8 cellular contexts compared by ENCODE assay signal in the genomic region with DNA sequence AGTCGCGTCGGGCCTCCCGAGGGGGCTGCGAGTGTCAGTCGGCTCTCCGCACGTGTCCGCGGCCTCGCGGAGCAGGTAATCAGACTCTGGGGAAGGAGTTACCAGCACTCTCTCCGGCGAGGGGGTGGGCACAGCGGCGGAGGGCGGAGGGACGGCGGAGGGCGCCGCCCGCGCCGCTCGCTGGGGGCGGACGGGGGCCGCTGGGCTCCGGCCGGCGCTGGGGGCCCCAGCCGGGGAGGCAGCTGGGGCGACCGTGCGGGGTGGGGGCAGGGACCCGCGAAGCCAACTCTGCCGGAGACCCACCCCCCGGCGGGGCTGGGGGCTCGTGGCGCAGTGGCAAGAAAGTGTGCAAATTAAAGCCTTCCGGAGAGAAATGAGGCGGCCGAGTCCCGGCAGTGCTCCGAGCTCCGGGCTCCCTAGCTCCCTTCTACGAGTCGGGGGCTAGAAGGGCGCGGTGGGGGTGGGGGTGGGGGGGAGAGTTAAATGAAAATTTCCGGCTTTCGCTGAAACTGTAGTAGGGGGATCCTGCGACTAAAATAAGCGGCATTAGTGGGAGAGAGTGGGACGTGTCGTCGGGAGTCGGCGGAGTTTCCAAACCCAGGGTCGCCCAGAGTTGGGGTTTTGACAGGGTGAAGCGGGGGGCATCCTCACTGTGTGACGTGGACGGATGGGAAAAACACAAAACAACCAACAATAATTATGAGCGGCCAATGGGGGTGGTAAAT. TPM values are rescaled to one million over a fixed set of nuclear protein-coding genes. Genes with fewer than 3 reads are reported as not detected.
A peak's percentile ranks its signal among the peaks of the same experiment; 100 is the strongest.
DNase-seq lines count a peak whose midpoint lies in the region; ATAC-seq and TF ChIP-seq lines count a peak whose summit lies in the region.

A gene (minus strand): TSS at position 85 of the 725 bp plus-strand sequence. CDS start 3,250 bp downstream, outside the sequence.

- H3K27me3 Mint-ChIP-seq in central memory CD8-positive, alpha-beta T cell: no peaks in the 10 kb centered on the region

- no peaks in the 10 kb centered on the region for H3K9me3 ChIP-seq in WERI-Rb-1 (ENCODE audit: severe bottlenecking)

- H3K27ac ChIP-seq in WERI-Rb-1: no peak within 1 kb of the TSS

- no peaks in the 10 kb centered on the region; the same call in 1 of the 2 replicates for H3K36me3 ChIP-seq in WERI-Rb-1

- H3K4me1 Mint-ChIP-seq in central memory CD8-positive, alpha-beta T cell: peaks cover 31% of the 10 kb centered on the region

- H3K36me3 Mint-ChIP-seq in central memory CD8-positive, alpha-beta T cell (ENCODE audit: insufficient read depth): peaks cover 22% of the 10 kb centered on the region

- peak; percentile 33 for ATAC-seq in GM21529 (IDR thresholded peaks at IDR 0.05; ENCODE audit: unreplicated experiment)
- peak; percentile 37 for ATAC-seq in central memory CD8-positive, alpha-beta T cell (replicated peaks; ENCODE audit: extremely low read depth, poor library complexity, severe bottlenecking)

- H3K27ac Mint-ChIP-seq in central memory CD8-positive, alpha-beta T cell (ENCODE audit: low read depth): peak within 1 kb of the TSS; percentile 92

- peak within 1 kb of the TSS; percentile 89 for H3K4me3 Mint-ChIP-seq in central memory CD8-positive, alpha-beta T cell

- DNase-seq in DMS 273 treated with DMSO at 0.1 percent for 48 hours (lab: John Stamatoyannopoulos, UW) (peak; percentile 36), LHCN-M2 (ENCODE audit: low read depth) (peak; percentile 79), WERI-Rb-1 (peak; percentile 58), kidney tubule cell (ENCODE audit: low spot score) (peak; percentile 77), DMS153 treated with DMSO at 0.1 percent for 48 hours (lab: John Stamatoyannopoulos, UW; ENCODE audit: unreplicated experiment) (no peak)
- peak; percentile 42 to 46 for DNase-seq in central memory CD8-positive, alpha-beta T cell (ENCODE audit: low spot score in 2 of 2)
- peak; percentile 77 for DNase-seq in stimulated activated CD4-positive, alpha-beta T cell treated with anti-CD3 and anti-CD28 coated beads, Interleukin-1b, Interleukin-23, amount 100 ng/mL, for 48 hours

- peak within 1 kb of the TSS; percentile 96 for H3K4me3 ChIP-seq in WERI-Rb-1 (ENCODE audit: low read depth, low read length)

- peaks cover 20% of the 10 kb centered on the region for H3K27me3 ChIP-seq in WERI-Rb-1 (ENCODE audit: insufficient read depth, low read depth, severe bottlenecking)

- H3K9me3 Mint-ChIP-seq in central memory CD8-positive, alpha-beta T cell: no peaks in the 10 kb centered on the region

- TF ChIP-seq CTCF in WERI-Rb-1 (IDR thresholded peaks at IDR 0.05; ENCODE audit: low read depth, low read length): no peak

RNA-seq across cellular contexts. Expression of the gene that starts here (rescaled TPM):
- total RNA-seq in LHCN-M2 (2014; rRNA removed): 66.1 and 66.2 TPM in 2 replicates
- 19.8 TPM for polyA plus RNA-seq in LHCN-M2 (2012)
